In genomic region chr2:159617080-159617479, GRCh38 we compare ENCODE assay signal across 1 cellular context.
TF ChIP-seq lines count a peak whose summit lies in the region.

No MANE protein-coding gene starts in this region.

TF ChIP-seq in IMR-90, 13 proteins besides CTCF, POLR2A, EP300 and RAD21 (continued from another document):
- TF ChIP-seq MXI1 (IDR thresholded peaks at IDR 0.05; ENCODE audit: borderline replicate concordance, low read depth, low read length), result no peak
- no peak for TF ChIP-seq USF2 (IDR thresholded peaks at IDR 0.05; ENCODE audit: low read depth, low read length)
- TF ChIP-seq MAZ (IDR thresholded peaks at IDR 0.05; ENCODE audit: borderline replicate concordance, low read depth, low read length), result no peak
